ENCODE assay signal across 9 cellular contexts in genomic region chr9:128077847-128078503, GRCh38. TPM values are rescaled to one million over a fixed set of nuclear protein-coding genes. Genes with fewer than 3 reads are reported as not detected.
DNase-seq lines count a peak whose midpoint lies in the region; ATAC-seq and TF ChIP-seq lines count a peak whose summit lies in the region.
"Had no signal": no experiment of that assay in that cellular context is flagged by ENCODE, and none has a peak within 500 bp of the region (broad histone marks: within the 10 kb centered on the region; RNA-seq: fewer than 3 reads in every experiment).

No MANE protein-coding gene starts in this region.

- no peaks in the 10 kb centered on the region for H3K27me3 ChIP-seq in RWPE2 (ENCODE audit: insufficient read depth, poor library complexity, severe bottlenecking)
- no peaks in the 10 kb centered on the region for H3K27me3 ChIP-seq in esophagus muscularis mucosa
- H3K27me3 ChIP-seq: SJSA1 had no signal

- no peaks in the 10 kb centered on the region for H3K9me3 Mint-ChIP-seq in stimulated activated memory B cell treated with anti-CD40 and anti-IgM and Interleukin-4, amounts not matched to agents 10 μg/mL and 1 μg/mL and 100 μg/mL, for 72 hours

- no peak for TF ChIP-seq POLR2A in esophagus muscularis mucosa (IDR thresholded peaks at IDR 0.05; ENCODE audit: low read depth)

- H3K36me3 ChIP-seq in RWPE2 (ENCODE audit: low read depth): no peaks in the 10 kb centered on the region; the same call in 1 of the 2 replicates
- H3K36me3 ChIP-seq in esophagus muscularis mucosa: no peaks in the 10 kb centered on the region

- 94% methylated on average over 7 of the region's 7 CpGs for WGBS in esophagus muscularis mucosa

- peaks cover 60% of the 10 kb centered on the region for H3K4me1 Mint-ChIP-seq in stimulated activated memory B cell treated with anti-CD40 and anti-IgM and Interleukin-4, amounts not matched to agents 10 μg/mL and 1 μg/mL and 100 μg/mL, for 72 hours

- H3K9me3 ChIP-seq in RWPE2 (ENCODE audit: severe bottlenecking) (no peaks in the 10 kb centered on the region), esophagus muscularis mucosa (no peaks in the 10 kb centered on the region)
- H3K9me3 ChIP-seq: SJSA1 had no signal

- no peaks in the 10 kb centered on the region for H3K27me3 Mint-ChIP-seq in stimulated activated memory B cell treated with anti-CD40 and anti-IgM and Interleukin-4, amounts not matched to agents 10 μg/mL and 1 μg/mL and 100 μg/mL, for 72 hours

- peaks cover 27% of the 10 kb centered on the region for H3K4me1 ChIP-seq in RWPE2 (ENCODE audit: insufficient read depth, poor library complexity, severe bottlenecking)
- H3K4me1 ChIP-seq in esophagus muscularis mucosa: peaks cover 59 to 89% (median 80%) of the 10 kb centered on the region in 4 donors

- H3K27ac ChIP-seq in RWPE2 (ENCODE audit: poor library complexity, severe bottlenecking) (peak overlapping the region; percentile 34), esophagus muscularis mucosa (replicated peaks in 1 of 4) (peak overlapping the region; percentile 14 to 31 (median 24))
- H3K27ac ChIP-seq: SJSA1 had no signal

- ATAC-seq in RWPE2 (ENCODE audit: low read depth): no peak
- no peak for ATAC-seq in stimulated activated memory B cell treated with anti-CD40 and anti-IgM and Interleukin-4, amounts not matched to agents 10 μg/mL and 1 μg/mL and 100 μg/mL, for 72 hours

- peaks cover 33% of the 10 kb centered on the region for H3K36me3 Mint-ChIP-seq in stimulated activated memory B cell treated with anti-CD40 and anti-IgM and Interleukin-4, amounts not matched to agents 10 μg/mL and 1 μg/mL and 100 μg/mL, for 72 hours

- no peak overlapping the region for H3K4me3 Mint-ChIP-seq in stimulated activated memory B cell treated with anti-CD40 and anti-IgM and Interleukin-4, amounts not matched to agents 10 μg/mL and 1 μg/mL and 100 μg/mL, for 72 hours

- no peak for TF ChIP-seq CTCF in RWPE2 (IDR thresholded peaks at IDR 0.05; ENCODE audit: poor library complexity, severe bottlenecking)
- no peak for TF ChIP-seq CTCF in esophagus muscularis mucosa (IDR thresholded peaks at IDR 0.05)

- H3K4me3 ChIP-seq in RWPE2 (ENCODE audit: severe bottlenecking): no peak overlapping the region
- no peak overlapping the region for H3K4me3 ChIP-seq in esophagus muscularis mucosa
- H3K4me3 ChIP-seq: SJSA1 had no signal

- intact Hi-C loops in esophagus muscularis mucosa (cut with DNase I): no loop called here

- DNase-seq in HT-29 (ENCODE audit: low spot score) (peak; percentile 38), RWPE2 (ENCODE audit: low spot score) (no peak), esophagus muscularis mucosa (ENCODE audit: extremely low spot score) (no peak), nucleus accumbens (lab: John Stamatoyannopoulos, UW) (no peak), DMS153 treated with DMSO at 0.1 percent for 48 hours (lab: John Stamatoyannopoulos, UW; ENCODE audit: unreplicated experiment) (no peak)
- DNase-seq in stimulated activated CD8-positive, alpha-beta memory T cell treated with anti-CD3 and anti-CD28 coated beads, Interleukin-4, amount 100 ng/mL, for 48 hours: no peak
- DNase-seq: activated gamma-delta T cell had no signal

- TF ChIP-seq EP300 in esophagus muscularis mucosa (IDR thresholded peaks at IDR 0.05): no peak

- peak overlapping the region; percentile 23 for H3K27ac Mint-ChIP-seq in stimulated activated memory B cell treated with anti-CD40 and anti-IgM and Interleukin-4, amounts not matched to agents 10 μg/mL and 1 μg/mL and 100 μg/mL, for 72 hours

RNA-seq across cellular contexts. Expression of gene SLC25A25, which starts 9.9 kb away (rescaled TPM):
- 88.1 and 94.8 TPM in 2 replicates for total RNA-seq in HT-29 (2014; rRNA removed; shearing (Covaris generic))
- total RNA-seq in esophagus muscularis mucosa: 100 to 1,000 TPM in 1 of 4 donors, 10 to 100 TPM in 3; 14.5 to 140 (median 21.3) TPM

RNA-seq across cellular contexts. Expression of gene NAIF1, which starts 10.9 kb away (rescaled TPM):
- 17.3 and 17.9 TPM in 2 replicates for total RNA-seq in HT-29 (2014; rRNA removed; shearing (Covaris generic))
- 10 to 100 TPM in 2 of 4 donors, 1 to 10 TPM in 2; 5.4 to 12.0 (median 9.7) TPM for total RNA-seq in esophagus muscularis mucosa

RNA-seq across cellular contexts. Expression of gene PTGES2, which starts 49.6 kb away (rescaled TPM):
- 365 and 392 TPM in 2 replicates for total RNA-seq in HT-29 (2014; rRNA removed; shearing (Covaris generic))
- 10 to 100 TPM; 58.0 to 72.7 (median 60.5) TPM for total RNA-seq in esophagus muscularis mucosa
